Comparison of ENCODE assay signal across 9 cellular contexts in the genomic region with DNA sequence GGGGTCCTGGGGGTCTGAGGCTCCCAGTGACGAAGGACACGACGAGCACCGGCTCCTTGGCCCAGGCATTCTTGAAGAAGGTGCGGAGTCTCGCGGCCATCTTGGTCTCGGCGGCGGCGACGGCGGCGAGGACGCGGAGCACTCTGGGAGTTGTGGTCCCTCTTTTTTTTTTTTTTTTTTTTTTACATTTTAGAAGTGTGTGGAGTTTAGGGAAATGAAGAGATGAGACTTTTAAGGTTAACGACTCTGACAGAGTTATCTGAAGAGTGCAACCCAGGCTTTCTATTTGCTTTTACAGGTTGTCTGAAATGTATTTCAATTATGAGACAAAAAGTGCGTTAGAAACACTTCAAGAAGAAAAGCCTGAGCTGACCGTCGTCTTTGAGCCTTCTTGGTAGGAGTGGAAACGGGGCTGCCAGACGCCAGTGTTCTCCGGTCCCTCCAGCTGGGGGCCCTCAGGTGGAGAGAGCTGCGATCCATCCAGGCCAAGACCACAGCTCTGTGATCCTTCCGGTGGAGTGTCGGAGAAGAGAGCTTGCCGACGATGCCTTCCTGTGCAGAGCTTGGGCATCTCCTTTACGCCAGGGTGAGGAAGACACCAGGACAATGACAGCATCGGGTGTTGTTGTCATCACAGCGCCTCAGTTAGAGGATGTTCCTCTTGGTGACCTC. TPM values are rescaled to one million over a fixed set of nuclear protein-coding genes. Genes with fewer than 3 reads are reported as not detected.
A peak's percentile ranks its signal among the peaks of the same experiment; 100 is the strongest.
DNase-seq lines count a peak whose midpoint lies in the region; ATAC-seq and TF ChIP-seq lines count a peak whose summit lies in the region.
"Had no signal": no experiment of that assay in that cellular context is flagged by ENCODE, and none has a peak within 500 bp of the region (broad histone marks: within the 10 kb centered on the region; RNA-seq: fewer than 3 reads in every experiment).

No MANE protein-coding gene starts in this region.

- peaks cover 4% of the 10 kb centered on the region for H3K4me1 Mint-ChIP-seq in MCF 10A (ENCODE audit: insufficient read depth, unreplicated experiment)
- H3K4me1 Mint-ChIP-seq: central memory CD8-positive, alpha-beta T cell had no signal

- TF ChIP-seq POLR2A in breast epithelium (IDR thresholded peaks at IDR 0.05): no peak

- DNase-seq in breast epithelium (ENCODE audit: low spot score in 2 of 2) (peak; percentile 32 to 65), MCF 10A (ENCODE audit: unreplicated experiment) (no peak), RWPE2 (ENCODE audit: low spot score) (no peak), dermis blood vessel endothelial cell (peak; percentile 70), left kidney (ENCODE audit: low read depth, low spot score) (peak; percentile 91)
- DNase-seq in stimulated activated CD4-positive, alpha-beta T cell treated with anti-CD3 and anti-CD28 coated beads, Interleukin-15, amount 100 ng/mL, for 24 hours: peak; percentile 51
- no peak for DNase-seq in effector CD8-positive, alpha-beta T cell (lab: John Stamatoyannopoulos, UW)

- no peak overlapping the region for H3K4me3 Mint-ChIP-seq in MCF 10A (ENCODE audit: unreplicated experiment)
- H3K4me3 Mint-ChIP-seq: central memory CD8-positive, alpha-beta T cell had no signal

- H3K36me3 Mint-ChIP-seq in MCF 10A (ENCODE audit: insufficient read depth, unreplicated experiment): no peaks in the 10 kb centered on the region

- H3K4me3 ChIP-seq in breast epithelium (peak overlapping the region; percentile 38 to 66 (median 53)), RWPE2 (ENCODE audit: severe bottlenecking) (peak overlapping the region; percentile 25)

- peak; percentile 66; the same call in 2 of the 3 replicates for ATAC-seq in RWPE2 (ENCODE audit: low read depth)
- no peak for ATAC-seq in HG03095 (IDR thresholded peaks at IDR 0.05; ENCODE audit: unreplicated experiment)

- TF ChIP-seq CTCF in breast epithelium (IDR thresholded peaks at IDR 0.05) (no peak), MCF 10A (IDR thresholded peaks at IDR 0.05; ENCODE audit: unreplicated experiment) (no peak), RWPE2 (IDR thresholded peaks at IDR 0.05; ENCODE audit: poor library complexity, severe bottlenecking) (no peak)

- H3K9me3 ChIP-seq in breast epithelium: no peaks in the 10 kb centered on the region
- no peaks in the 10 kb centered on the region for H3K9me3 ChIP-seq in RWPE2 (ENCODE audit: severe bottlenecking)

- H3K27me3 ChIP-seq in breast epithelium (peaks cover 0 to 16% of the 10 kb centered on the region in 2 donors), RWPE2 (ENCODE audit: insufficient read depth, poor library complexity, severe bottlenecking) (no peaks in the 10 kb centered on the region)

- H3K27ac ChIP-seq in breast epithelium (peak overlapping the region; percentile 37 to 73), RWPE2 (ENCODE audit: poor library complexity, severe bottlenecking) (no peak overlapping the region)

- BruUV-seq in MCF 10A (replicated peaks; lab: Mats Ljungman, UMichigan): no TSS peak

- H3K36me3 ChIP-seq in breast epithelium (no peaks in the 10 kb centered on the region), RWPE2 (ENCODE audit: low read depth) (no peaks in the 10 kb centered on the region)

- POLR2A ChIA-PET in MCF 10A (lab: Yijun Ruan, JAX): interaction anchor here (0.9 kb wide), 1 partner anchor 61 kb away, joined by 4 read pairs; no protein-coding TSS in a partner anchor

- intact Hi-C loops in breast epithelium (cut with DNase I; ENCODE audit: low total_unique reads): no loop called here
- intact Hi-C loops in MCF 10A (cut with micrococcal nuclease): no loop called here

- H3K9me3 Mint-ChIP-seq in MCF 10A (ENCODE audit: unreplicated experiment): peaks cover 8% of the 10 kb centered on the region
- H3K9me3 Mint-ChIP-seq: central memory CD8-positive, alpha-beta T cell had no signal

- H3K27me3 Mint-ChIP-seq in MCF 10A (ENCODE audit: insufficient read depth, unreplicated experiment): peaks cover 4% of the 10 kb centered on the region
- H3K27me3 Mint-ChIP-seq: central memory CD8-positive, alpha-beta T cell had no signal

- CTCF ChIA-PET in MCF 10A (lab: Yijun Ruan, JAX): interaction anchor here (0.5 to 2.4 kb wide), 13 partner anchors 9 to 143 kb away, joined by 3 to 32 read pairs (median 4); no protein-coding TSS in a partner anchor

- no peak overlapping the region for H3K27ac Mint-ChIP-seq in MCF 10A (ENCODE audit: low read depth, unreplicated experiment)

- H3K4me1 ChIP-seq in breast epithelium (no peaks in the 10 kb centered on the region), RWPE2 (ENCODE audit: insufficient read depth, poor library complexity, severe bottlenecking) (no peaks in the 10 kb centered on the region)

RNA-seq across cellular contexts. Expression of a gene that starts 9.7 kb away (rescaled TPM):
- total RNA-seq in breast epithelium: not detected
- not detected in 2 replicates for total RNA-seq in MCF 10A (2022)
- total RNA-seq in dermis blood vessel endothelial cell: under 0.01 TPM in 1 of 2 replicates, not detected in the other

RNA-seq across cellular contexts. Expression of a gene that starts 32.3 kb away (rescaled TPM):
- total RNA-seq in breast epithelium: 1 to 10 TPM in 2 of 3 donors, under 1 TPM in 1; 0.66 to 7.8 (median 3.2) TPM
- 0.16 and 0.42 TPM in 2 replicates for total RNA-seq in MCF 10A (2022)
- not detected in 2 replicates for total RNA-seq in dermis blood vessel endothelial cell

Comparison
In these comparisons a context has a peak if more than half of its experiments do, and no peak if none do; other contexts are left out.
1. DNase-seq: peak in breast epithelium (2 of 2), dermis blood vessel endothelial cell (single experiment), left kidney (single experiment) and stimulated activated CD4-positive, alpha-beta T cell treated with anti-CD3 and anti-CD28 coated beads, Interleukin-15, amount 100 ng/mL, for 24 hours (single experiment); none in MCF 10A (single experiment), RWPE2 (single experiment) and effector CD8-positive, alpha-beta T cell (single experiment).